ENCODE assay signal across 9 cellular contexts in genomic region chr15:45276851-45277250, GRCh38. TPM values are rescaled to one million over a fixed set of nuclear protein-coding genes. Genes with fewer than 3 reads are reported as not detected.
DNase-seq lines count a peak whose midpoint lies in the region; ATAC-seq, FAIRE-seq and TF ChIP-seq lines count a peak whose summit lies in the region.
"Had no signal": no experiment of that assay in that cellular context is flagged by ENCODE, and none has a peak within 500 bp of the region (broad histone marks: within the 10 kb centered on the region; RNA-seq: fewer than 3 reads in every experiment).

No MANE protein-coding gene starts in this region.

- H3K36me3 ChIP-seq in BJ (ENCODE audit: control insufficient read depth, insufficient read depth, low read length) (no peaks in the 10 kb centered on the region), uterus (no peaks in the 10 kb centered on the region)
- H3K36me3 ChIP-seq: HAP-1 had no signal

- DNase-seq in BJ (ENCODE audit: low read depth): no peak
- peak; percentile 16 for DNase-seq in HPDE6-E6E7 (ENCODE audit: extremely low spot score)
- peak; percentile 36 for DNase-seq in SK-N-DZ (ENCODE audit: low spot score)
- DNase-seq in frontal cortex (ENCODE audit: low spot score in 2 of 2): peak in 1 of 2 donors; percentile 39
- DNase-seq in uterus: no peak
- no peak for DNase-seq in activated T-cell treated with anti-CD3 and anti-CD28 coated beads, Interleukin-2, amount 50 U/mL, for 4 hours

- H3K4me1 Mint-ChIP-seq in activated T-cell treated with anti-CD3 and anti-CD28 coated beads, Interleukin-2, amount 50 U/mL, for 4 hours (ENCODE audit: low read depth): peaks cover 20% of the 10 kb centered on the region

- H3K27me3 ChIP-seq in BJ (ENCODE audit: control insufficient read depth, insufficient read depth, low read length): no peaks in the 10 kb centered on the region
- H3K27me3 ChIP-seq in uterus: no peaks in the 10 kb centered on the region

- CTCF ChIA-PET in BJ (lab: Yijun Ruan, JAX): interaction anchor here (0.6 to 1.2 kb wide), 5 partner anchors 14 to 280 kb away, joined by 3 read pairs; no protein-coding TSS in a partner anchor

- no peaks in the 10 kb centered on the region for H3K9me3 Mint-ChIP-seq in activated T-cell treated with anti-CD3 and anti-CD28 coated beads, Interleukin-2, amount 50 U/mL, for 4 hours

- TF ChIP-seq POLR2A in uterus (IDR thresholded peaks at IDR 0.05): no peak

- H3K27ac ChIP-seq in uterus: no peak overlapping the region

- no peak overlapping the region for H3K4me3 ChIP-seq in BJ (ENCODE audit: low read depth, low read length)
- no peak overlapping the region for H3K4me3 ChIP-seq in uterus
- H3K4me3 ChIP-seq: HAP-1 had no signal

- no peaks in the 10 kb centered on the region for H3K27me3 Mint-ChIP-seq in activated T-cell treated with anti-CD3 and anti-CD28 coated beads, Interleukin-2, amount 50 U/mL, for 4 hours (ENCODE audit: low read depth)

- H3K36me3 Mint-ChIP-seq in activated T-cell treated with anti-CD3 and anti-CD28 coated beads, Interleukin-2, amount 50 U/mL, for 4 hours (ENCODE audit: insufficient read depth): no peaks in the 10 kb centered on the region

- POLR2A ChIA-PET in BJ (lab: Charles Lee): no interaction called here

- H3K9me3 ChIP-seq in uterus: no peaks in the 10 kb centered on the region
- H3K9me3 ChIP-seq: HAP-1 had no signal

- intact Hi-C loops in uterus (cut with DNase I; ENCODE audit: low total_unique reads): no loop called here

- TF ChIP-seq CTCF in BJ (IDR thresholded peaks at IDR 0.05; ENCODE audit: insufficient read depth, low read depth, low read length) (peak; percentile 48), uterus (IDR thresholded peaks at IDR 0.05) (peak in 3 of 4 experiments; percentile 30 to 45 (median 31))

- FAIRE-seq in frontal cortex (lab: Jason Lieb, UNC): peak; percentile 59

- no peak overlapping the region for H3K4me3 Mint-ChIP-seq in activated T-cell treated with anti-CD3 and anti-CD28 coated beads, Interleukin-2, amount 50 U/mL, for 4 hours

- ATAC-seq in activated T-cell treated with anti-CD3 and anti-CD28 coated beads, Interleukin-2, amount 50 U/mL, for 4 hours: no peak
- no peak for ATAC-seq in GM18909 (IDR thresholded peaks at IDR 0.05; ENCODE audit: poor library complexity, unreplicated experiment)
- ATAC-seq in HG03097 (IDR thresholded peaks at IDR 0.05; ENCODE audit: low FRiP score, unreplicated experiment): no peak

- peaks cover 0 to 5% of the 10 kb centered on the region in 2 donors for H3K4me1 ChIP-seq in uterus

RNA-seq across cellular contexts. Expression of gene SLC28A2, which starts 24.8 kb away (rescaled TPM):
- polyA plus RNA-seq in BJ (2011; rRNA removed): not detected in 2 replicates
- polyA minus RNA-seq in BJ (2011; rRNA and poly(A)+ RNA removed): not detected in 2 replicates
- polyA plus RNA-seq in SK-N-DZ (2014; cell fraction: cytosol; rRNA removed): 0.02 TPM in 1 of 2 replicates, not detected in the other
- polyA plus RNA-seq in SK-N-DZ (2014; cell fraction: nucleus; rRNA removed): not detected in 2 replicates
- total RNA-seq in frontal cortex (not detected), uterus (not detected)
- total RNA-seq in activated T-cell treated with anti-CD3 and anti-CD28 coated beads, Interleukin-2, amount 50 U/mL, for 4 hours: under 1 TPM in 1 of 3 donors, not detected in 2; 0.14 TPM

Comparison
In these comparisons a context has a peak if more than half of its experiments do, and no peak if none do; other contexts are left out.
1. DNase-seq: peak in HPDE6-E6E7 (single experiment) and SK-N-DZ (single experiment); none in BJ (single experiment), uterus (0 of 2) and activated T-cell treated with anti-CD3 and anti-CD28 coated beads, Interleukin-2, amount 50 U/mL, for 4 hours (single experiment).